ENCODE assay signal across 19 cellular contexts in the genomic region with DNA sequence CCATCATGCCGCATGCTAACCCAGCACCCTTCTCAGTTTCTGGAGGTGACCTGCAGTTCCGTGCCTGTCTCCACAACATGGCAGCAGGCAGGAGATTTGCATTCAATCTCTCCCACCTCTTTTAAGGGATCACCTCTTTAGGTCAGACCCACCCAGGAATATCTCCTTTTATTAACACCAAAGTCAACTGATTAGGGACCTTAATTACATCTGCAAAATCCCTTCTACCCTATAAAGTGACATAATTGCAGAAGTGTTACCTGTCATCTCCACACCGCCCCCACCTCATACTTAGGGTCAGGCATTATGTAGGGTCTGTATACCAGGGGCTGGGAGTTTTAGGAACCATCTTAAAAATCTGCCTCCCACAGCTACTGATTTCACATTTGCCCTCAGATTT.
DNase-seq lines count a peak whose midpoint lies in the region; ATAC-seq and TF ChIP-seq lines count a peak whose summit lies in the region.
"Had no signal": no experiment of that assay in that cellular context is flagged by ENCODE, and none has a peak within 500 bp of the region (broad histone marks: within the 10 kb centered on the region; RNA-seq: fewer than 3 reads in every experiment).

No MANE protein-coding gene starts in this region.

- intact Hi-C loops in CD8-positive, alpha-beta T cell (cut with DNase I, micrococcal nuclease), result no loop called here
- intact Hi-C loops in colonic mucosa (cut with DNase I), result no loop called here

- H3K9ac ChIP-seq in colonic mucosa (ENCODE audit: low read depth in 2 of 2, low read length in 2 of 2), result no peak overlapping the region

- no peaks in the 10 kb centered on the region for H3K27me3 Mint-ChIP-seq in T-helper 1 cell treated with Interleukin-12 subunit alpha and Interleukin-12 subunit beta and Interleukin-4 antibody, amounts not matched to agents 30 μg/mL and 1 μg/mL, for 36 hours (ENCODE audit: low read depth)
- H3K27me3 Mint-ChIP-seq in CD8-positive, alpha-beta T cell (ENCODE audit: low read depth), result no peaks in the 10 kb centered on the region
- no peaks in the 10 kb centered on the region for H3K27me3 Mint-ChIP-seq in activated CD4-positive, alpha-beta memory T cell treated with anti-CD3 and anti-CD28 coated beads, Interleukin-2, amount 10 ng/mL, durations not matched to agents 7 days and 5 days
- peaks cover 7 to 24% (median 14%) of the 10 kb centered on the region in 3 donors for H3K27me3 Mint-ChIP-seq in immature natural killer cell (ENCODE audit: low read depth in 3 of 3)

- H3K4me3 ChIP-seq in CD8-positive, alpha-beta T cell (ENCODE audit: low read depth, low read length), result no peak overlapping the region
- no peak overlapping the region for H3K4me3 ChIP-seq in colonic mucosa
- H3K4me3 ChIP-seq: left ventricle myocardium inferior, psoas muscle, SJSA1, skin epidermis had no signal

- H3K9me3 Mint-ChIP-seq in T-helper 1 cell treated with Interleukin-12 subunit alpha and Interleukin-12 subunit beta and Interleukin-4 antibody, amounts not matched to agents 30 μg/mL and 1 μg/mL, for 36 hours, result no peaks in the 10 kb centered on the region
- H3K9me3 Mint-ChIP-seq in CD8-positive, alpha-beta T cell, result no peaks in the 10 kb centered on the region
- no peaks in the 10 kb centered on the region for H3K9me3 Mint-ChIP-seq in activated CD4-positive, alpha-beta memory T cell treated with anti-CD3 and anti-CD28 coated beads, Interleukin-2, amount 10 ng/mL, durations not matched to agents 7 days and 5 days
- H3K9me3 Mint-ChIP-seq in immature natural killer cell, result no peaks in the 10 kb centered on the region

- peaks cover 26% of the 10 kb centered on the region for H3K4me1 ChIP-seq in CD8-positive, alpha-beta T cell (ENCODE audit: insufficient read depth, low read length)
- H3K4me1 ChIP-seq in colonic mucosa, result no peaks in the 10 kb centered on the region
- H3K4me1 ChIP-seq: SJSA1 had no signal

- ATAC-seq in CD8-positive, alpha-beta T cell, result no peak
- no peak for ATAC-seq in GM21717 (IDR thresholded peaks at IDR 0.05; ENCODE audit: unreplicated experiment)
- ATAC-seq: Panc1, psoas muscle had no signal

- CTCF ChIA-PET in CD8-positive, alpha-beta T cell (lab: Charles Lee), result interaction anchor here (0.8 to 1.0 kb wide), 2 partner anchors 8 to 12 kb away, joined by 3 read pairs; no protein-coding TSS in a partner anchor
- CTCF ChIA-PET in activated CD4-positive, alpha-beta memory T cell treated with anti-CD3 and anti-CD28 coated beads, Interleukin-2, amount 10 ng/mL, durations not matched to agents 7 days and 5 days (lab: Charles Lee), result interaction anchor here (1.1 to 1.7 kb wide), 2 partner anchors 10 to 21 kb away, joined by 3 to 7 read pairs; no protein-coding TSS in a partner anchor

- DNase-seq in T-helper 1 cell (no peak), immature natural killer cell (no peak), kidney glomerular epithelial cell (lab: John Stamatoyannopoulos, UW) (no peak), colonic mucosa (no peak)
- no peak for DNase-seq in CD8-positive, alpha-beta T cell
- no peak for DNase-seq in activated CD4-positive, alpha-beta memory T cell treated with anti-CD3 and anti-CD28 coated beads, Interleukin-2, amount 10 ng/mL, durations not matched to agents 7 days and 5 days
- DNase-seq: Calu3, EL, left ventricle myocardium inferior, NCI-H1105, NCI-H2081, psoas muscle had no signal

- TF ChIP-seq CTCF in CD8-positive, alpha-beta T cell (IDR thresholded peaks at IDR 0.05), result no peak
- TF ChIP-seq CTCF in colonic mucosa (IDR thresholded peaks at IDR 0.05), result no peak

- peaks cover 7% of the 10 kb centered on the region for H3K36me3 Mint-ChIP-seq in T-helper 1 cell treated with Interleukin-12 subunit alpha and Interleukin-12 subunit beta and Interleukin-4 antibody, amounts not matched to agents 30 μg/mL and 1 μg/mL, for 36 hours (ENCODE audit: low read depth)
- peaks cover 3% of the 10 kb centered on the region for H3K36me3 Mint-ChIP-seq in CD8-positive, alpha-beta T cell
- H3K36me3 Mint-ChIP-seq in activated CD4-positive, alpha-beta memory T cell treated with anti-CD3 and anti-CD28 coated beads, Interleukin-2, amount 10 ng/mL, durations not matched to agents 7 days and 5 days (ENCODE audit: low read depth), result peaks cover 17% of the 10 kb centered on the region
- peaks cover 0 to 3% (median 0%) of the 10 kb centered on the region in 3 donors for H3K36me3 Mint-ChIP-seq in immature natural killer cell

- no peaks in the 10 kb centered on the region for H3K36me3 ChIP-seq in CD8-positive, alpha-beta T cell (ENCODE audit: insufficient read depth, low read length)
- H3K36me3 ChIP-seq in colonic mucosa, result no peaks in the 10 kb centered on the region
- H3K36me3 ChIP-seq: SJSA1 had no signal

- H3K27me3 ChIP-seq in CD8-positive, alpha-beta T cell (ENCODE audit: insufficient read depth, low read length), result no peaks in the 10 kb centered on the region
- no peaks in the 10 kb centered on the region for H3K27me3 ChIP-seq in colonic mucosa
- H3K27me3 ChIP-seq: SJSA1 had no signal

- H3K27ac Mint-ChIP-seq in T-helper 1 cell treated with Interleukin-12 subunit alpha and Interleukin-12 subunit beta and Interleukin-4 antibody, amounts not matched to agents 30 μg/mL and 1 μg/mL, for 36 hours, result peak overlapping the region; percentile 92
- peak overlapping the region; percentile 95 for H3K27ac Mint-ChIP-seq in CD8-positive, alpha-beta T cell
- peak overlapping the region; percentile 85 for H3K27ac Mint-ChIP-seq in activated CD4-positive, alpha-beta memory T cell treated with anti-CD3 and anti-CD28 coated beads, Interleukin-2, amount 10 ng/mL, durations not matched to agents 7 days and 5 days
- H3K27ac Mint-ChIP-seq in immature natural killer cell, result peak overlapping the region; percentile 95 to 98 (median 97)

- POLR2A ChIA-PET in CD8-positive, alpha-beta T cell (lab: Charles Lee), result interaction anchor here (1.2 kb wide), 1 partner anchor 31 kb away, joined by 4 read pairs; no protein-coding TSS in a partner anchor
- POLR2A ChIA-PET in activated CD4-positive, alpha-beta memory T cell treated with anti-CD3 and anti-CD28 coated beads, Interleukin-2, amount 10 ng/mL, durations not matched to agents 7 days and 5 days (lab: Charles Lee), result interaction anchor here (1.1 to 2.4 kb wide), 7 partner anchors 11 to 268 kb away, joined by 3 to 8 read pairs (median 5); a partner anchor contains a TSS

- no peak overlapping the region for H3K27ac ChIP-seq in CD8-positive, alpha-beta T cell (ENCODE audit: low read depth, low read length)
- no peak overlapping the region for H3K27ac ChIP-seq in colonic mucosa
- H3K27ac ChIP-seq: 22Rv1, left ventricle myocardium inferior, psoas muscle, SJSA1 had no signal

- peak overlapping the region; percentile 45 for H3K4me3 Mint-ChIP-seq in T-helper 1 cell treated with Interleukin-12 subunit alpha and Interleukin-12 subunit beta and Interleukin-4 antibody, amounts not matched to agents 30 μg/mL and 1 μg/mL, for 36 hours
- no peak overlapping the region for H3K4me3 Mint-ChIP-seq in CD8-positive, alpha-beta T cell
- H3K4me3 Mint-ChIP-seq in activated CD4-positive, alpha-beta memory T cell treated with anti-CD3 and anti-CD28 coated beads, Interleukin-2, amount 10 ng/mL, durations not matched to agents 7 days and 5 days, result no peak overlapping the region
- peak overlapping the region; percentile 52 to 78 (median 74) for H3K4me3 Mint-ChIP-seq in immature natural killer cell
- H3K4me3 Mint-ChIP-seq: brain had no signal

- H3K4me1 Mint-ChIP-seq in T-helper 1 cell treated with Interleukin-12 subunit alpha and Interleukin-12 subunit beta and Interleukin-4 antibody, amounts not matched to agents 30 μg/mL and 1 μg/mL, for 36 hours (ENCODE audit: low read depth), result peaks cover 29% of the 10 kb centered on the region
- H3K4me1 Mint-ChIP-seq in CD8-positive, alpha-beta T cell (ENCODE audit: low read depth), result peaks cover 41% of the 10 kb centered on the region
- H3K4me1 Mint-ChIP-seq in activated CD4-positive, alpha-beta memory T cell treated with anti-CD3 and anti-CD28 coated beads, Interleukin-2, amount 10 ng/mL, durations not matched to agents 7 days and 5 days, result peaks cover 36% of the 10 kb centered on the region
- peaks cover 66 to 79% of the 10 kb centered on the region in 2 donors for H3K4me1 Mint-ChIP-seq in immature natural killer cell

- no peaks in the 10 kb centered on the region for H3K9me3 ChIP-seq in CD8-positive, alpha-beta T cell (ENCODE audit: low read length)
- no peaks in the 10 kb centered on the region for H3K9me3 ChIP-seq in colonic mucosa
- H3K9me3 ChIP-seq: SJSA1 had no signal

Comparison
In these comparisons a context has a peak if more than half of its experiments do, and no peak if none do; other contexts are left out.
1. H3K4me3 Mint-ChIP-seq: peak in T-helper 1 cell treated with Interleukin-12 subunit alpha and Interleukin-12 subunit beta and Interleukin-4 antibody, amounts not matched to agents 30 μg/mL and 1 μg/mL, for 36 hours (single experiment) and immature natural killer cell (5 of 5); none in CD8-positive, alpha-beta T cell (single experiment) and activated CD4-positive, alpha-beta memory T cell treated with anti-CD3 and anti-CD28 coated beads, Interleukin-2, amount 10 ng/mL, durations not matched to agents 7 days and 5 days (single experiment).
2. Peak in every context shown above with its lines, with median percentiles within 50 percentile points of each other: H3K27ac Mint-ChIP-seq.